9 cellular contexts compared by ENCODE assay signal in genomic region chr7:27242580-27243339, GRCh38. TPM values are rescaled to one million over a fixed set of nuclear protein-coding genes. Genes with fewer than 3 reads are reported as not detected.
DNase-seq lines count a peak whose midpoint lies in the region; ATAC-seq and TF ChIP-seq lines count a peak whose summit lies in the region.
"Had no signal": no experiment of that assay in that cellular context is flagged by ENCODE, and none has a peak within 500 bp of the region (broad histone marks: within the 10 kb centered on the region; RNA-seq: fewer than 3 reads in every experiment).

Gene EVX1, plus strand, starts transcription at chr7:27242802. Its CDS starts 229 bp downstream, at chr7:27243031.

- no peaks in the 10 kb centered on the region for H3K36me3 Mint-ChIP-seq in activated T-helper 1 cell treated with anti-CD3 and anti-CD28 coated beads, Interleukin-12 subunit alpha, Interleukin-12 subunit beta, Interleukin-2, Interleukin-4 antibody, amounts not matched to agents 30 ng/mL and 10 ng/mL and 1 ng/mL, durations not matched to agents 14 hours and 24 hours and 36 hours (ENCODE audit: low read depth)
- H3K36me3 Mint-ChIP-seq in nephron progenitor cell (ENCODE audit: low read depth): no peaks in the 10 kb centered on the region

- H3K4me1 Mint-ChIP-seq in activated T-helper 1 cell treated with anti-CD3 and anti-CD28 coated beads, Interleukin-12 subunit alpha, Interleukin-12 subunit beta, Interleukin-2, Interleukin-4 antibody, amounts not matched to agents 30 ng/mL and 10 ng/mL and 1 ng/mL, durations not matched to agents 14 hours and 24 hours and 36 hours (ENCODE audit: low read depth): no peaks in the 10 kb centered on the region
- H3K4me1 Mint-ChIP-seq in nephron progenitor cell: peaks cover 66% of the 10 kb centered on the region

- H3K27me3 Mint-ChIP-seq in activated T-helper 1 cell treated with anti-CD3 and anti-CD28 coated beads, Interleukin-12 subunit alpha, Interleukin-12 subunit beta, Interleukin-2, Interleukin-4 antibody, amounts not matched to agents 30 ng/mL and 10 ng/mL and 1 ng/mL, durations not matched to agents 14 hours and 24 hours and 36 hours (ENCODE audit: insufficient read depth): peaks cover 83% of the 10 kb centered on the region
- H3K27me3 Mint-ChIP-seq in nephron progenitor cell (ENCODE audit: low read depth, poor library complexity): peaks cover 95% of the 10 kb centered on the region

- H3K4me3 Mint-ChIP-seq in activated T-helper 1 cell treated with anti-CD3 and anti-CD28 coated beads, Interleukin-12 subunit alpha, Interleukin-12 subunit beta, Interleukin-2, Interleukin-4 antibody, amounts not matched to agents 30 ng/mL and 10 ng/mL and 1 ng/mL, durations not matched to agents 14 hours and 24 hours and 36 hours: no peak within 1 kb of the TSS
- peak within 1 kb of the TSS; percentile 87 for H3K4me3 Mint-ChIP-seq in nephron progenitor cell

- H3K27ac Mint-ChIP-seq in activated T-helper 1 cell treated with anti-CD3 and anti-CD28 coated beads, Interleukin-12 subunit alpha, Interleukin-12 subunit beta, Interleukin-2, Interleukin-4 antibody, amounts not matched to agents 30 ng/mL and 10 ng/mL and 1 ng/mL, durations not matched to agents 14 hours and 24 hours and 36 hours: peak within 1 kb of the TSS; percentile 68
- H3K27ac Mint-ChIP-seq in nephron progenitor cell: no peak within 1 kb of the TSS

- no peak for ATAC-seq in GM18873 (IDR thresholded peaks at IDR 0.05; ENCODE audit: low FRiP score, unreplicated experiment)

- no peaks in the 10 kb centered on the region for H3K9me3 Mint-ChIP-seq in activated T-helper 1 cell treated with anti-CD3 and anti-CD28 coated beads, Interleukin-12 subunit alpha, Interleukin-12 subunit beta, Interleukin-2, Interleukin-4 antibody, amounts not matched to agents 30 ng/mL and 10 ng/mL and 1 ng/mL, durations not matched to agents 14 hours and 24 hours and 36 hours
- no peaks in the 10 kb centered on the region for H3K9me3 Mint-ChIP-seq in nephron progenitor cell

- TF ChIP-seq CTCF in nephron progenitor cell (IDR thresholded peaks at IDR 0.05): no peak

- peak; percentile 24 for DNase-seq in COR-L47 (lab: John Stamatoyannopoulos, UW)
- DNase-seq in NCI-H1105 (lab: John Stamatoyannopoulos, UW): peak; percentile 69
- no peak for DNase-seq in activated T-helper 1 cell treated with anti-CD3 and anti-CD28 coated beads, Interleukin-12 subunit alpha, Interleukin-12 subunit beta, Interleukin-2, Interleukin-4 antibody, amounts not matched to agents 30 ng/mL and 10 ng/mL and 1 ng/mL, durations not matched to agents 14 hours and 24 hours and 36 hours (ENCODE audit: low spot score)
- DNase-seq in nephron progenitor cell: peak; percentile 43
- no peak for DNase-seq in posterior vena cava (ENCODE audit: low spot score)
- no peak for DNase-seq in iPS-NIHi11 (ENCODE audit: low spot score)
- no peak for DNase-seq in T1000 (lab: John Stamatoyannopoulos, UW)

- intact Hi-C loops in activated T-helper 1 cell treated with anti-CD3 and anti-CD28 coated beads, Interleukin-12 subunit alpha, Interleukin-12 subunit beta, Interleukin-2, Interleukin-4 antibody, amounts not matched to agents 30 ng/mL and 10 ng/mL and 1 ng/mL, durations not matched to agents 14 hours and 24 hours and 36 hours (cut with micrococcal nuclease): loop anchor here (5.0 kb wide), 3 partner anchors 55 to 385 kb away; partner anchors contain the start of genes HOXA1 and HOXA11
- intact Hi-C loops in posterior vena cava (cut with DNase I): no loop called here

RNA-seq across cellular contexts. Expression of gene EVX1, which starts in this region (rescaled TPM):
- total RNA-seq in activated T-helper 1 cell treated with anti-CD3 and anti-CD28 coated beads, Interleukin-12 subunit alpha, Interleukin-12 subunit beta, Interleukin-2, Interleukin-4 antibody, amounts not matched to agents 30 ng/mL and 10 ng/mL and 1 ng/mL, durations not matched to agents 14 hours and 24 hours and 36 hours: not detected in 2 replicates
- total RNA-seq in posterior vena cava: not detected
- total RNA-seq: SK-MEL-5 had no signal

Comparison
In these comparisons a context has a peak if more than half of its experiments do, and no peak if none do; other contexts are left out.
1. DNase-seq: peak in COR-L47 (single experiment), NCI-H1105 (single experiment) and nephron progenitor cell (single experiment); none in activated T-helper 1 cell treated with anti-CD3 and anti-CD28 coated beads, Interleukin-12 subunit alpha, Interleukin-12 subunit beta, Interleukin-2, Interleukin-4 antibody, amounts not matched to agents 30 ng/mL and 10 ng/mL and 1 ng/mL, durations not matched to agents 14 hours and 24 hours and 36 hours (single experiment), posterior vena cava (single experiment), iPS-NIHi11 (single experiment) and T1000 (single experiment).